Comparison of ENCODE assay signal across 8 cellular contexts in genomic region chr20:43915209-43916072, GRCh38. TPM values are rescaled to one million over a fixed set of nuclear protein-coding genes. Genes with fewer than 3 reads are reported as not detected.
A peak's percentile ranks its signal among the peaks of the same experiment; 100 is the strongest.
DNase-seq lines count a peak whose midpoint lies in the region; ATAC-seq and TF ChIP-seq lines count a peak whose summit lies in the region.

No MANE protein-coding gene starts in this region.

- intact Hi-C loops in PC-9 (cut with micrococcal nuclease; ENCODE audit: unreplicated experiment), result no loop called here
- intact Hi-C loops in ascending aorta (cut with DNase I), result loop anchor here (1.0 to 10.0 kb wide), 3 partner anchors 24 to 163 kb away; no protein-coding TSS in a partner anchor

- H3F3A ChIP-seq in PC-9 (ENCODE audit: insufficient read depth, low read depth), result peaks cover 58% of the 10 kb centered on the region

- H3K4me1 ChIP-seq in PC-9 (replicated peaks; ENCODE audit: insufficient read depth), result peaks cover 53% of the 10 kb centered on the region
- H3K4me1 ChIP-seq in ascending aorta, result no peaks in the 10 kb centered on the region
- peaks cover 0 to 17% (median 0%) of the 10 kb centered on the region in 4 donors for H3K4me1 ChIP-seq in tibial nerve

- peaks cover 10% of the 10 kb centered on the region; the same call in 1 of the 2 replicates for H3K36me3 ChIP-seq in PC-9 (ENCODE audit: low read depth)
- H3K36me3 ChIP-seq in ascending aorta, result no peaks in the 10 kb centered on the region
- no peaks in the 10 kb centered on the region for H3K36me3 ChIP-seq in tibial nerve

- TSS peak; percentile 51 for BruUV-seq in PC-9 (replicated peaks; lab: Mats Ljungman, UMichigan)

- H3K4me2 ChIP-seq in PC-9, result peak overlapping the region; percentile 73

- H3K4me3 ChIP-seq in PC-9, result peak overlapping the region; percentile 82
- peak overlapping the region; percentile 55 to 70 for H3K4me3 ChIP-seq in ascending aorta
- H3K4me3 ChIP-seq in tibial nerve, result peak overlapping the region in 2 of 4 donors; percentile 24 to 51

- TF ChIP-seq EP300 in tibial nerve (IDR thresholded peaks at IDR 0.05), result no peak

- POLR2A ChIA-PET in PC-9 (lab: Charles Lee; ENCODE audit: unreplicated experiment), result no interaction called here

- no peaks in the 10 kb centered on the region for H3K9me2 ChIP-seq in PC-9 (ENCODE audit: insufficient read depth)

- H3K9me3 ChIP-seq in PC-9 (ENCODE audit: insufficient read depth, low read depth) (peaks cover 11% of the 10 kb centered on the region), ascending aorta (peaks cover 14 to 22% of the 10 kb centered on the region in 2 donors), tibial nerve (peaks cover 0 to 37% (median 4%) of the 10 kb centered on the region in 4 donors)

- CTCF ChIA-PET in PC-9 (lab: Charles Lee), result no interaction called here

- H3K27me3 ChIP-seq in PC-9 (ENCODE audit: insufficient read depth, low read depth) (no peaks in the 10 kb centered on the region), ascending aorta (no peaks in the 10 kb centered on the region), tibial nerve (peaks cover 0 to 33% of the 10 kb centered on the region in 2 donors)

- peak overlapping the region; percentile 66 for H3K27ac ChIP-seq in PC-9
- peak overlapping the region in 1 of 2 donors; percentile 58 for H3K27ac ChIP-seq in ascending aorta
- H3K27ac ChIP-seq in tibial nerve, result no peak overlapping the region

- H3K79me2 ChIP-seq in PC-9 (ENCODE audit: low read depth), result peaks cover 56% of the 10 kb centered on the region

- peaks cover 32% of the 10 kb centered on the region for H4K20me1 ChIP-seq in PC-9 (ENCODE audit: insufficient read depth)

- WGBS in tibial nerve, 2 donors, result 4 to 5% methylated on average over 51 to 59 of the region's 66 CpGs

- peak overlapping the region; percentile 69 for H2AFZ ChIP-seq in PC-9

- TF ChIP-seq POLR2A in tibial nerve (IDR thresholded peaks at IDR 0.05), result no peak

- peak; percentile 21 for ATAC-seq in GM18867 (IDR thresholded peaks at IDR 0.05; ENCODE audit: unreplicated experiment)
- ATAC-seq in GM21515 (IDR thresholded peaks at IDR 0.05; ENCODE audit: unreplicated experiment), result no peak

- no peak for TF ChIP-seq CTCF in PC-9 (conservative IDR thresholded peaks at IDR 0.05)
- TF ChIP-seq CTCF in ascending aorta (IDR thresholded peaks at IDR 0.05), result no peak
- TF ChIP-seq CTCF in tibial nerve (IDR thresholded peaks at IDR 0.05), result no peak

- DNase-seq in PC-9, result peak in 1 of 2 experiments; percentile 52
- DNase-seq in ascending aorta (ENCODE audit: low spot score in 2 of 2), result peak in 1 of 2 donors; percentile 66
- DNase-seq in iPS-NIHi7 (ENCODE audit: extremely low spot score), result peak; percentile 59
- peak; percentile 21 to 64 for DNase-seq in stimulated activated CD4-positive, alpha-beta T cell treated with anti-CD3 and anti-CD28 coated beads, Interleukin-4, amount 100 ng/mL, for 4 hours
- no peak for DNase-seq in tibial nerve (ENCODE audit: low spot score in 2 of 2)
- no peak for DNase-seq in NCI-H2029 treated with DMSO at 0.1 percent for 48 hours (lab: John Stamatoyannopoulos, UW)

RNA-seq across cellular contexts. Expression of gene TOX2, which starts 0.8 kb away (rescaled TPM):
- total RNA-seq in PC-9 (2021) (24.0 and 30.1 TPM in 2 replicates), ascending aorta (47.0 TPM), tibial nerve (1 to 10 TPM; 1.3 to 3.3 (median 1.9) TPM)

Comparison
In these comparisons a context has a peak if more than half of its experiments do, and no peak if none do; other contexts are left out.
1. DNase-seq: peak in iPS-NIHi7 (single experiment) and stimulated activated CD4-positive, alpha-beta T cell treated with anti-CD3 and anti-CD28 coated beads, Interleukin-4, amount 100 ng/mL, for 4 hours (2 of 2); none in tibial nerve (0 of 2) and NCI-H2029 treated with DMSO at 0.1 percent for 48 hours (single experiment).